ENCODE assay signal across 17 cellular contexts in the genomic region with DNA sequence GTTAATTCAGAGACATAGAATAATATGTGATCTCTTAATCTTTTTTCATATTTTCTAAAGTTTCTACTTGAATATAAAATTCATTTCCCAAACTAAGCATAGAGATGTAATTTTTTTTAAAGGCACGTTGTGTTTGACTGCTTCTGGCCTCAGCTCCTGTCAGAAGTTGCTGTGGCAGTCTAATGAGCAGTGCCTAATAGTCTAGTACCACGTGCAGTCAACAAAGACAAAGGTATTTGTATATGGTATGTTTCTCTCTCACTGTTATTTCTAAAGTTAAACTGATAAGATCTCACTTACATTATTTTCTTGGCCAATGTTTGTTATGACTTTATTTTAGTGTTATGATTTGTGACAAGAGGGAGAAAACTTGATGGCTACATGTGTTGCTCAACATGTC. TPM values are rescaled to one million over a fixed set of nuclear protein-coding genes. Genes with fewer than 3 reads are reported as not detected.
DNase-seq lines count a peak whose midpoint lies in the region; ATAC-seq and TF ChIP-seq lines count a peak whose summit lies in the region.
"Had no signal": no experiment of that assay in that cellular context is flagged by ENCODE, and none has a peak within 500 bp of the region (broad histone marks: within the 10 kb centered on the region; RNA-seq: fewer than 3 reads in every experiment).

No MANE protein-coding gene starts in this region.

- H3K9me3 Mint-ChIP-seq in mesothelial cell of epicardium: no peaks in the 10 kb centered on the region
- H3K9me3 Mint-ChIP-seq: CD14-positive monocyte; CD4-positive, alpha-beta memory T cell; H9 had no signal

- no peak overlapping the region for H3K27ac ChIP-seq in breast epithelium
- H3K27ac ChIP-seq: BLaER1 had no signal

- DNase-seq in T47D (ENCODE audit: low read depth in 1 of 2, low spot score in 1 of 2) (peak; percentile 3 to 4), breast epithelium (ENCODE audit: low spot score in 2 of 2) (no peak), amniotic epithelial cell (ENCODE audit: low read depth) (peak; percentile 2), left lobe of liver (ENCODE audit: low spot score) (no peak), mesothelial cell of epicardium (ENCODE audit: low spot score in 2 of 2, unreplicated experiment in 2 of 2) (no peak), DMS 273 treated with DMSO at 0.1 percent for 48 hours (lab: John Stamatoyannopoulos, UW) (no peak)
- no peak for DNase-seq in stimulated activated naive CD8-positive, alpha-beta T cell treated with anti-CD3 and anti-CD28 coated beads, Interleukin-15, Interleukin-2, amounts not matched to agents 100 U/mL and 50 U/mL, for 24 hours
- DNase-seq: 8988T; CD4-positive, alpha-beta memory T cell; DMS53; DND-41; EL; H9 had no signal

- intact Hi-C loops in breast epithelium (cut with DNase I; ENCODE audit: low total_unique reads): no loop called here

- peak overlapping the region; percentile 31 for H3K27ac Mint-ChIP-seq in mesothelial cell of epicardium
- H3K27ac Mint-ChIP-seq: H9 had no signal

- no peak overlapping the region for H3K4me3 ChIP-seq in breast epithelium
- H3K4me3 ChIP-seq: BLaER1, GM12878 had no signal

- no peaks in the 10 kb centered on the region for H3K27me3 Mint-ChIP-seq in mesothelial cell of epicardium (ENCODE audit: low read depth)
- H3K27me3 Mint-ChIP-seq: CD4-positive, alpha-beta memory T cell had no signal

- no peaks in the 10 kb centered on the region for H3K36me3 ChIP-seq in breast epithelium

- peaks cover 6% of the 10 kb centered on the region for H3K4me1 Mint-ChIP-seq in mesothelial cell of epicardium
- H3K4me1 Mint-ChIP-seq: CD14-positive monocyte, H9 had no signal

- H3K36me3 Mint-ChIP-seq in mesothelial cell of epicardium: peaks cover 39% of the 10 kb centered on the region

- ATAC-seq in left lobe of liver: peak; percentile 48
- no peak for ATAC-seq in HG03280 (IDR thresholded peaks at IDR 0.05; ENCODE audit: unreplicated experiment)
- no peak for ATAC-seq in stimulated activated naive CD8-positive, alpha-beta T cell treated with anti-CD3 and anti-CD28 coated beads, Interleukin-15, Interleukin-2, amounts not matched to agents 100 U/mL and 50 U/mL, for 24 hours
- ATAC-seq: GM12878 had no signal

- no peak for TF ChIP-seq POLR2A in breast epithelium (IDR thresholded peaks at IDR 0.05)

- no peaks in the 10 kb centered on the region for H3K4me1 ChIP-seq in breast epithelium
- H3K4me1 ChIP-seq: BLaER1 had no signal

- no peaks in the 10 kb centered on the region for H3K9me3 ChIP-seq in breast epithelium
- H3K9me3 ChIP-seq: BLaER1 had no signal

- H3K27me3 ChIP-seq in breast epithelium: no peaks in the 10 kb centered on the region
- H3K27me3 ChIP-seq: BLaER1 had no signal

- TF ChIP-seq CTCF in breast epithelium (IDR thresholded peaks at IDR 0.05): no peak
- no peak for TF ChIP-seq CTCF in mesothelial cell of epicardium (IDR thresholded peaks at IDR 0.05; ENCODE audit: unreplicated experiment)

- H3K4me3 Mint-ChIP-seq in mesothelial cell of epicardium: no peak overlapping the region
- H3K4me3 Mint-ChIP-seq: CD14-positive monocyte; CD4-positive, alpha-beta memory T cell; H9 had no signal

- in situ Hi-C loops in T47D (cut with HindIII; ENCODE audit: low pct_unique_long_range_greater_than_20kb, low sequenced_read_pairs): no loop called here

RNA-seq across cellular contexts. Expression of gene MCUB, which starts 48.6 kb away (rescaled TPM):
- total RNA-seq in breast epithelium: 10 to 100 TPM; 16.4 to 29.4 (median 26.5) TPM
- 1.8 TPM for total RNA-seq in left lobe of liver
- total RNA-seq in mesothelial cell of epicardium: 1.9 to 3.9 TPM (median 3.0 TPM) in 3 replicates

Comparison
In these comparisons a context has a peak if more than half of its experiments do, and no peak if none do; other contexts are left out.
1. DNase-seq: peak in T47D (2 of 2) and amniotic epithelial cell (single experiment); none in breast epithelium (0 of 2), left lobe of liver (single experiment), mesothelial cell of epicardium (0 of 2), DMS 273 treated with DMSO at 0.1 percent for 48 hours (single experiment) and stimulated activated naive CD8-positive, alpha-beta T cell treated with anti-CD3 and anti-CD28 coated beads, Interleukin-15, Interleukin-2, amounts not matched to agents 100 U/mL and 50 U/mL, for 24 hours (single experiment).